ENCODE assay signal across 8 cellular contexts in the genomic region with DNA sequence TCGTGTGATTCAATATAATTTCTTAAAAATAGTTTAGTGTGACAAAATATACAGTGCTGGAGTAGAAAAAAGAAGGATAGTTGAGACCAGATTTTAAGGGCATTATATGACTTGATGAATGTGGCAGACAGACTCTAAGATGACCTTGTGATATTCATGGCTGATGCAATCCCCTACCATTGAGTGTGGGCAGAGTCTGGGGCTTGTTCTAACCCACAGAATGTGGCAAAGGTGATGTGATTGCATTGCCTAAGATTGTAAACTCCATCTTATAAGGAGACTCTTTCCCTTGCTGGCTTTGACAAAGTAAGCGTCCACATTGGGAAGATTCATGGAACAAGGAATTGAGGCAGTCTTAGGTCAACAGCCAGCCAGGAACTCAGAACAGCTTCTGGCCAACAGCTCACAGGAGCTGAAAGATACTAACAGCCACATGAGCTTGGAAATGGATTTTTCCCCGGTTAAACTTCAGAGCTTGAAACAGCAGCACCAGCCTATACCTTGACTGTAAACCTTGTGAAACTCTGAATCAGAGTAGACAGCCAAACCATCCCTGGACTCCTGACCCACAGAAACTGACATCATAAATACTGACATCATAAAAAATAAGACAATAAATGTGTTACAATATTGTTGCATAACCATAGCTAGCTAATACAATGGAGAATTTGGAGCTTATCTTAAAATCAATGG.
DNase-seq lines count a peak whose midpoint lies in the region; ATAC-seq, FAIRE-seq and TF ChIP-seq lines count a peak whose summit lies in the region.
"Not testable (repeated sequence)": the region's sequence is repeated elsewhere in the genome, so short reads cannot be mapped to it uniquely, and the experiment has no call there.

No MANE protein-coding gene starts in this region.

- not testable (repeated sequence) for H3K9ac ChIP-seq in K562 (ENCODE audit: insufficient read depth in 1 of 2, low read depth in 2 of 2, low read length in 2 of 2); smooth muscle cell (ENCODE audit: low read depth)

- not testable (repeated sequence) for DNase-seq in GM18507 (ENCODE audit: extremely low spot score, insufficient read length, low read depth); RWPE2 (ENCODE audit: low spot score); K562 (ENCODE audit: extremely low read depth in 1 of 4, low spot score in 3 of 4); left lung; smooth muscle cell (lab: John Stamatoyannopoulos, UW; ENCODE audit: unreplicated experiment)
- peak; percentile 5 for DNase-seq in fibroblast of villous mesenchyme (ENCODE audit: low read depth)

- not testable (repeated sequence) for H3K9me3 ChIP-seq in RWPE2 (ENCODE audit: severe bottlenecking); K562 (replicated peaks; ENCODE audit: control insufficient read depth, insufficient read depth, low read depth, low read length); left lung; smooth muscle cell (replicated peaks; ENCODE audit: low read depth)

- CTCF ChIA-PET in K562 (lab: Yijun Ruan, JAX; ENCODE audit: low intra/inter-chr PET ratio): not testable (repeated sequence)

- not testable (repeated sequence) for TF ChIP-seq POLR2A in K562 (conservative IDR thresholded peaks at IDR 0.05)

- not testable (repeated sequence) for TF ChIP-seq CTCF in RWPE2 (IDR thresholded peaks at IDR 0.05; ENCODE audit: poor library complexity, severe bottlenecking); K562 (IDR thresholded peaks at IDR 0.05 in 2 of 3, conservative IDR thresholded peaks at IDR 0.05 in 1 of 3; ENCODE audit: insufficient read depth in 2 of 3, low read depth in 1 of 3, low read length in 3 of 3); fibroblast of villous mesenchyme (IDR thresholded peaks at IDR 0.05; ENCODE audit: insufficient read depth, low read depth, low read length); left lung (IDR thresholded peaks at IDR 0.05); smooth muscle cell (IDR thresholded peaks at IDR 0.05; ENCODE audit: borderline replicate concordance, insufficient read depth, poor library complexity, severe bottlenecking)

- not testable (repeated sequence) for H3K4me3 Mint-ChIP-seq in activated T-helper 17 cell treated with anti-CD3 and anti-CD28 coated beads, Interleukin-2, amount 50 U/mL, for 72 hours

- H3K4me3 ChIP-seq in ACC112 (ENCODE audit: low read depth, low read length); RWPE2 (ENCODE audit: severe bottlenecking); K562; fibroblast of villous mesenchyme (ENCODE audit: low read depth, low read length); left lung; smooth muscle cell: not testable (repeated sequence)

- FAIRE-seq in GM18507 (lab: Jason Lieb, UNC) (peak; percentile 46), K562 (lab: Jason Lieb, UNC) (peak; percentile 37)

- H3K9me3 Mint-ChIP-seq in activated T-helper 17 cell treated with anti-CD3 and anti-CD28 coated beads, Interleukin-2, amount 50 U/mL, for 72 hours: not testable (repeated sequence)

- not testable (repeated sequence) for H3K27me3 ChIP-seq in ACC112 (ENCODE audit: insufficient read depth, low read length); RWPE2 (ENCODE audit: insufficient read depth, poor library complexity, severe bottlenecking); K562 (ENCODE audit: control insufficient read depth in 2 of 2, insufficient read depth in 2 of 2, low read length in 2 of 2); left lung; smooth muscle cell (ENCODE audit: low read depth)

- TF ChIP-seq RAD21 in K562 (CRISPR knock-in tag; conservative IDR thresholded peaks at IDR 0.05 in 1 of 2, IDR thresholded peaks at IDR 0.05 in 1 of 2): not testable (repeated sequence)

- not testable (repeated sequence) for H3K36me3 Mint-ChIP-seq in activated T-helper 17 cell treated with anti-CD3 and anti-CD28 coated beads, Interleukin-2, amount 50 U/mL, for 72 hours (ENCODE audit: low read depth)

- TF ChIP-seq EP300 in K562 (IDR thresholded peaks at IDR 0.05; ENCODE audit: low read length): not testable (repeated sequence)

- H3K36me3 ChIP-seq in ACC112 (ENCODE audit: insufficient read depth, low read length); RWPE2 (ENCODE audit: low read depth); K562 (ENCODE audit: control insufficient read depth, insufficient read depth, low read length); left lung; smooth muscle cell (ENCODE audit: low read depth): not testable (repeated sequence)

- H3K4me1 Mint-ChIP-seq in activated T-helper 17 cell treated with anti-CD3 and anti-CD28 coated beads, Interleukin-2, amount 50 U/mL, for 72 hours: not testable (repeated sequence)

- ATAC-seq in RWPE2 (ENCODE audit: low read depth) (peak; percentile 53), K562 (peak; percentile 71), left lung (peak; percentile 49)
- peak; percentile 56 for ATAC-seq in activated T-helper 17 cell treated with anti-CD3 and anti-CD28 coated beads, Interleukin-2, amount 50 U/mL, for 72 hours (replicated peaks)

- WGBS in K562 (ENCODE audit: insufficient coverage, low coverage, missing lambda C conversion rate): 0% methylated on average over 1 of the region's 3 CpGs
- WGBS in smooth muscle cell (ENCODE audit: low lambda C conversion rate): 82% methylated on average over 2 of the region's 3 CpGs

- not testable (repeated sequence) for BruUV-seq in K562 (replicated peaks; lab: Mats Ljungman, UMichigan)

- in situ Hi-C loops in K562 (cut with MboI): not testable (repeated sequence)

- H3K27me3 Mint-ChIP-seq in activated T-helper 17 cell treated with anti-CD3 and anti-CD28 coated beads, Interleukin-2, amount 50 U/mL, for 72 hours: not testable (repeated sequence)

- H3K27ac ChIP-seq in ACC112 (ENCODE audit: low read depth, low read length) (peak overlapping the region; percentile 64), smooth muscle cell (ENCODE audit: low read depth) (peak overlapping the region; percentile 49)
- not testable (repeated sequence) for H3K27ac ChIP-seq in RWPE2 (ENCODE audit: poor library complexity, severe bottlenecking); K562 (ENCODE audit: extremely low read depth, low read depth, low read length); left lung

- intact Hi-C loops in K562 (cut with micrococcal nuclease); left lung (cut with DNase I): not testable (repeated sequence)

- H3K4me2 ChIP-seq in K562 (ENCODE audit: insufficient read depth, low read length); smooth muscle cell: not testable (repeated sequence)

- not testable (repeated sequence) for H4K20me1 ChIP-seq in K562 (replicated peaks; ENCODE audit: control insufficient read depth, insufficient read depth, low read length); smooth muscle cell (ENCODE audit: low read depth)

- not testable (repeated sequence) for H2AFZ ChIP-seq in ACC112 (ENCODE audit: low read length, unreplicated experiment); K562 (ENCODE audit: low read depth, low read length); smooth muscle cell (ENCODE audit: low read depth)

- not testable (repeated sequence) for H3K79me2 ChIP-seq in ACC112 (ENCODE audit: control insufficient read depth, insufficient read depth, low read length, unreplicated experiment); K562 (ENCODE audit: control insufficient read depth, insufficient read depth, low read length); smooth muscle cell (ENCODE audit: low read depth)

- H3K4me1 ChIP-seq in ACC112 (ENCODE audit: control insufficient read depth, insufficient read depth, low read length, unreplicated experiment); RWPE2 (ENCODE audit: insufficient read depth, poor library complexity, severe bottlenecking); K562 (replicated peaks in 1 of 2; ENCODE audit: control insufficient read depth in 2 of 2, insufficient read depth in 2 of 2, low read length in 2 of 2); left lung; smooth muscle cell (ENCODE audit: low read depth): not testable (repeated sequence)

- H3F3A ChIP-seq in smooth muscle cell (ENCODE audit: low read depth): not testable (repeated sequence)

- H3K9me1 ChIP-seq in K562 (ENCODE audit: control insufficient read depth, insufficient read depth, low read length): not testable (repeated sequence)

- POLR2A ChIA-PET in K562 (lab: Yijun Ruan, JAX): not testable (repeated sequence)

- not testable (repeated sequence) for H3K27ac Mint-ChIP-seq in activated T-helper 17 cell treated with anti-CD3 and anti-CD28 coated beads, Interleukin-2, amount 50 U/mL, for 72 hours
